ENCODE assay signal across 1 cellular context in the genomic region with DNA sequence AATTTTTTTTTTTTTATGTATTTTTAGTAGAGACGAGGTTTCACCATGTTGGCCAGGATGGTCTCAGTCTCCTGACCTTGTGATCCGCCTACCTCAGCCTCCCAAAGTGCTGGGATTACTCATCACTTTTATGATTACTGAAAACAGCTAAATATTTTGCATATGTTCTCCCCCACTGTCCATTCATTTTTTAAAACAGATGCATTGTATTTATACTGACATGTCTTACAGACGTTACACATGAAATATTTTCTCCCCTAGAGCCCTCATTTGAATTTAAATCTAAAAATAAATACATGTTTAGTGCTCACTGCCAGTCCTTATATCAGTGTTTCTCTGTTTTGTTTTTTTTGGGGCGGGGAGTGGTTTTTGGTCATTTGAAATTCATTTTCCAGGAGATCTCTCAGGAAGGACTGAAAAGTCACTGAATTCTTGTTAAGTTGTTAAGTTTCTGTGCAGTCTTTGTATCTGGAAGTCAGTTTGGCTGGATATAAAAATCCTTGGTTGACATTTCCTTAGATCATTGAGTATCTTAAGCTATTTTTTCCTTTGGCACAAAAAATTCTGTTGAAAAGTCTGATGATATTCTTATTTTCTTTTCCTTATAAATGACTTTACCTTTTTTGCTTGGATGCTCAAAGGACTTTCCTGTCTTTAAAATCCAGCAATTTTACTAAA.
TF ChIP-seq lines count a peak whose summit lies in the region.

No MANE protein-coding gene starts in this region.

TF ChIP-seq in GM12878, 131 proteins besides CTCF, POLR2A, EP300 and RAD21 (continued from another document):
- TF ChIP-seq IKZF1 (conservative IDR thresholded peaks at IDR 0.05), result no peak
